ENCODE assay signal across 25 cellular contexts in genomic region chr5:88150747-88151146, GRCh38.
DNase-seq lines count a peak whose midpoint lies in the region; ATAC-seq, FAIRE-seq and TF ChIP-seq lines count a peak whose summit lies in the region.
"Had no signal": no experiment of that assay in that cellular context is flagged by ENCODE, and none has a peak within 500 bp of the region (broad histone marks: within the 10 kb centered on the region; RNA-seq: fewer than 3 reads in every experiment).

No MANE protein-coding gene starts in this region.

- dilution Hi-C loops in IMR-90 (cut with HindIII; ENCODE audit: low sequenced_read_pairs, unreplicated experiment): no loop called here

- peak; percentile 52 for FAIRE-seq in frontal cortex (lab: Jason Lieb, UNC)
- FAIRE-seq: A204.1, GM12878, GM12892, GM18507 had no signal

- TF ChIP-seq CTCF in HEK293 (tag by site-specific recombination; IDR thresholded peaks at IDR 0.05): no peak
- TF ChIP-seq CTCF in IMR-90 (conservative IDR thresholded peaks at IDR 0.05; ENCODE audit: low read depth, low read length): no peak
- TF ChIP-seq CTCF in hepatocyte (IDR thresholded peaks at IDR 0.05; ENCODE audit: poor library complexity): no peak

- no peak overlapping the region for H4K5ac ChIP-seq in IMR-90 (ENCODE audit: low read depth, low read length)

- TF ChIP-seq RAD21 in IMR-90 (IDR thresholded peaks at IDR 0.05; ENCODE audit: low read length): no peak

- DNase-seq in IMR-90 (no peak), frontal cortex (ENCODE audit: low spot score in 2 of 2) (no peak), hepatocyte (ENCODE audit: low spot score) (no peak)
- no peak for DNase-seq in activated CD4-positive, alpha-beta T cell treated with anti-CD3 and anti-CD28 coated beads, Interleukin-2, amount 50 U/mL, for 48 hours
- DNase-seq: 8988T; ACHN; BE2C; C1 segment of cervical spinal cord; CD4-positive, alpha-beta memory T cell; CD4-positive, CD25-positive, alpha-beta regulatory T cell; CD8-positive, alpha-beta memory T cell; COR-L47; DMS 273 treated with DMSO at 0.1 percent for 48 hours; DMS153; DMS53; DMS79; DND-41; EL; GDM1 had no signal

- H2BK15ac ChIP-seq in IMR-90 (ENCODE audit: low read depth, low read length): no peak overlapping the region

- intact Hi-C loops in IMR-90 (cut with micrococcal nuclease): no loop called here

- BruUV-seq in IMR-90 (replicated peaks; lab: Mats Ljungman, UMichigan): no TSS peak

- no peak overlapping the region for H3K23ac ChIP-seq in IMR-90 (ENCODE audit: low read depth, low read length)

- no peak overlapping the region for H3K18ac ChIP-seq in IMR-90 (ENCODE audit: low read depth, low read length)

- H2BK120ac ChIP-seq in IMR-90 (ENCODE audit: low read depth, low read length): no peak overlapping the region

- H2AK5ac ChIP-seq in IMR-90 (ENCODE audit: low read depth, low read length): no peak overlapping the region

- no peak overlapping the region for H2AK9ac ChIP-seq in IMR-90 (replicated peaks; ENCODE audit: low read depth, low read length, poor library complexity)

- POLR2A ChIA-PET in HEK293 (lab: Yijun Ruan, JAX) (no interaction called here), IMR-90 (lab: Charles Lee; ENCODE audit: unreplicated experiment) (no interaction called here)

- no peak overlapping the region for H2BK20ac ChIP-seq in IMR-90 (ENCODE audit: low read depth, low read length)

- no peak for ATAC-seq in IMR-90 (ENCODE audit: low read depth)
- ATAC-seq: GM12878 had no signal

- CTCF ChIA-PET in HEK293 (lab: Yijun Ruan, JAX): interaction anchor here (0.6 kb wide), 1 partner anchor 106 kb away, joined by 3 read pairs; no protein-coding TSS in a partner anchor
- CTCF ChIA-PET in IMR-90 (lab: Yijun Ruan, JAX): no interaction called here

- H3K9me3 ChIP-seq in HEK293 (ENCODE audit: control insufficient read depth, insufficient read depth, low read depth, low read length) (no peaks in the 10 kb centered on the region), IMR-90 (ENCODE audit: control insufficient read depth, insufficient read depth, low read length) (no peaks in the 10 kb centered on the region), hepatocyte (ENCODE audit: low read depth) (no peaks in the 10 kb centered on the region)
- H3K9me3 ChIP-seq: BE2C had no signal

- H3K4me1 ChIP-seq in HEK293 (ENCODE audit: control insufficient read depth, insufficient read depth, low read length) (no peaks in the 10 kb centered on the region), IMR-90 (ENCODE audit: control insufficient read depth, insufficient read depth, low read length) (no peaks in the 10 kb centered on the region), hepatocyte (ENCODE audit: insufficient read depth) (peaks cover 4% of the 10 kb centered on the region)
- H3K4me1 ChIP-seq: BE2C, BLaER1 had no signal

- no peak overlapping the region for H3K14ac ChIP-seq in IMR-90 (replicated peaks; ENCODE audit: low read depth, low read length)

- H3K9me2 ChIP-seq in hepatocyte (replicated peaks; ENCODE audit: insufficient read depth): no peaks in the 10 kb centered on the region

- in situ Hi-C loops in IMR-90 (cut with MboI; ENCODE audit: low sequenced_read_pairs): no loop called here

- no peak overlapping the region for H3K56ac ChIP-seq in IMR-90 (ENCODE audit: extremely low read depth, insufficient read depth, low read length)

- no peaks in the 10 kb centered on the region for H3K79me2 ChIP-seq in hepatocyte

- H4K20me1 ChIP-seq in IMR-90 (ENCODE audit: insufficient read depth, low read length) (no peaks in the 10 kb centered on the region), hepatocyte (ENCODE audit: insufficient read depth, poor library complexity, severe bottlenecking) (no peaks in the 10 kb centered on the region)
- H4K20me1 ChIP-seq: BLaER1 had no signal

- H3K4me3 ChIP-seq in HEK293 (ENCODE audit: low read depth, low read length) (no peak overlapping the region), IMR-90 (ENCODE audit: insufficient read depth, low read depth, low read length) (no peak overlapping the region), hepatocyte (no peak overlapping the region)
- H3K4me3 ChIP-seq: BLaER1, GM12878 had no signal

- TF ChIP-seq POLR2A in IMR-90 (IDR thresholded peaks at IDR 0.05; ENCODE audit: low read depth, low read length): no peak

- H3K27ac ChIP-seq in HEK293 (ENCODE audit: extremely low read depth, low read depth, low read length): no peak overlapping the region
- no peak overlapping the region for H3K27ac ChIP-seq in IMR-90 (ENCODE audit: insufficient read depth, low read length)
- H3K27ac ChIP-seq in hepatocyte: no peak overlapping the region
- H3K27ac ChIP-seq: BLaER1 had no signal

- H3K36me3 ChIP-seq in HEK293 (ENCODE audit: control insufficient read depth in 2 of 2, insufficient read depth in 1 of 2, low read length in 2 of 2): no peaks in the 10 kb centered on the region
- H3K36me3 ChIP-seq in IMR-90 (ENCODE audit: control insufficient read depth, insufficient read depth, low read length): no peaks in the 10 kb centered on the region
- no peaks in the 10 kb centered on the region for H3K36me3 ChIP-seq in hepatocyte (replicated peaks; ENCODE audit: insufficient read depth, low read depth)
- H3K36me3 ChIP-seq: BE2C, BLaER1 had no signal

- no peak overlapping the region for H4K8ac ChIP-seq in IMR-90 (ENCODE audit: low read depth in 2 of 2, low read length in 2 of 2)

- no peak overlapping the region for H2BK5ac ChIP-seq in IMR-90 (ENCODE audit: low read depth, low read length, poor library complexity, severe bottlenecking)

- H3K4ac ChIP-seq in IMR-90 (ENCODE audit: low read depth, low read length): no peak overlapping the region

- H2AFZ ChIP-seq in IMR-90 (replicated peaks; ENCODE audit: low read length, poor library complexity) (no peak overlapping the region), hepatocyte (no peak overlapping the region)

- no peak overlapping the region for H3K9ac ChIP-seq in IMR-90 (ENCODE audit: low read depth, low read length)
- H3K9ac ChIP-seq: BLaER1 had no signal

- H3K27me3 ChIP-seq in IMR-90 (ENCODE audit: control insufficient read depth, insufficient read depth, low read length) (peaks cover 9% of the 10 kb centered on the region), hepatocyte (peaks cover 31% of the 10 kb centered on the region)

- no peaks in the 10 kb centered on the region for H3K9me1 ChIP-seq in IMR-90 (ENCODE audit: insufficient read depth, low read length)

- H4K91ac ChIP-seq in IMR-90 (ENCODE audit: insufficient read depth, low read depth, low read length): no peak overlapping the region

- H3K4me2 ChIP-seq in IMR-90 (ENCODE audit: low read depth, low read length) (no peak overlapping the region), hepatocyte (no peak overlapping the region)
- H3K4me2 ChIP-seq: BLaER1 had no signal

- no peaks in the 10 kb centered on the region for H3K79me1 ChIP-seq in IMR-90 (ENCODE audit: low read depth in 1 of 2, low read length in 2 of 2)

TF ChIP-seq in HEK293, 187 proteins besides CTCF, POLR2A, EP300 and RAD21:
- TF ChIP-seq SETDB1 (IDR thresholded peaks at IDR 0.05; ENCODE audit: insufficient read length, low read length) (peak; percentile 71), ZNF549 (tag by site-specific recombination; IDR thresholded peaks at IDR 0.05) (0 out of 2 replicates have a peak, but pooled peaks have one; percentile 5), ZNF488 (tag by site-specific recombination; IDR thresholded peaks at IDR 0.05) (no peak)

TF ChIP-seq in IMR-90, 13 proteins besides CTCF, POLR2A, EP300 and RAD21:
- TF ChIP-seq RFX5 (IDR thresholded peaks at IDR 0.05; ENCODE audit: low read depth, low read length) (no peak), CEBPB (IDR thresholded peaks at IDR 0.05; ENCODE audit: low read depth, low read length) (peak; percentile 5; the same call in 1 of the 2 replicates)
